In genomic region chr17:6558276-6558675, GRCh38 we compare ENCODE assay signal across 19 cellular contexts.
"Had no signal": no experiment of that assay in that cellular context is flagged by ENCODE, and none has a peak within 500 bp of the region (broad histone marks: within the 10 kb centered on the region; RNA-seq: fewer than 3 reads in every experiment).

No MANE protein-coding gene starts in this region.

- H3K27ac ChIP-seq: ascending aorta, epithelial cell of prostate, lower lobe of right lung, neural progenitor cell, transverse colon, vagina, WERI-Rb-1 had no signal

- H3K4me2 ChIP-seq: neural progenitor cell had no signal

- H2AFZ ChIP-seq: neural progenitor cell had no signal

- H3K9ac ChIP-seq: neural progenitor cell had no signal

- ATAC-seq: lower lobe of right lung; naive thymus-derived CD4-positive, alpha-beta T cell; T-cell had no signal

- H3K36me3 ChIP-seq: adrenal gland, ascending aorta, lower lobe of right lung, neural progenitor cell, transverse colon, vagina, WERI-Rb-1 had no signal

- H3K4me3 ChIP-seq: adrenal gland, ascending aorta, lower lobe of right lung, neural progenitor cell, transverse colon, vagina had no signal

- H3K9me3 ChIP-seq: adrenal gland, ascending aorta, lower lobe of right lung, transverse colon, vagina had no signal

- DNase-seq: activated CD4-positive, CD25-positive, alpha-beta regulatory T cell treated with anti-CD3 and anti-CD28 coated beads, Interleukin-2, amount 50 U/mL, for 72 hours; activated CD8-positive, alpha-beta memory T cell treated with anti-CD3 and anti-CD28 coated beads for 24 hours; activated CD8-positive, alpha-beta memory T cell treated with anti-CD3 and anti-CD28 coated beads, Interleukin-2, amount 50 U/mL, for 4 hours; activated naive CD4-positive, alpha-beta T cell; activated T-cell treated with anti-CD3 and anti-CD28 coated beads, Interleukin-2, amount 50 U/mL, for 24 hours; cortex of kidney; foreskin fibroblast; naive thymus-derived CD4-positive, alpha-beta T cell; right cardiac atrium; stimulated activated CD4-positive, alpha-beta T cell treated with anti-CD3 and anti-CD28 coated beads, Interleukin-12 subunit alpha, Interleukin-12 subunit beta, amount 100 ng/mL, for 4 hours; T-cell; transverse colon; WERI-Rb-1 had no signal

- H3K27me3 ChIP-seq: adrenal gland, ascending aorta, vagina had no signal
